In the genomic region with DNA sequence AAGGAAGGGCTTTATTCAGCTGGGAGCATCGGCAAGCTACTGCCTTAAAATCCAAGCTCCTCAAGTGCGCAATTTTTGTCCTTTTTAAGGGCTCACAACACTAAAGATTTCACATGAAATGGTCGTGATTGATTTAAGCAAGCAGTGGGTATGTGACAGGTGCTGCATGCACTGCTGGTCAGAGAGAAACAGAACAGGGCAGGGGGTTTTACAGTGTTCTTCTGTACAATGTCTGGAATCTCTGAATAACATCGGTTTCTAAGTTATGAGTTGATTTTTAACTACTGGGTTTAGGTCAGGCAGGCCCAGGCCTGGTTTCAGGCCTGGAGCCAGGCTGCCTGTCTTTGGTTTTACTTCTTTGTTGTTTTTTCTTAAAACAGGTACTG, we compare ENCODE assay signal across 23 cellular contexts. TPM values are rescaled to one million over a fixed set of nuclear protein-coding genes. Genes with fewer than 3 reads are reported as not detected.
DNase-seq lines count a peak whose midpoint lies in the region; ATAC-seq and TF ChIP-seq lines count a peak whose summit lies in the region.
"Had no signal": no experiment of that assay in that cellular context is flagged by ENCODE, and none has a peak within 500 bp of the region (broad histone marks: within the 10 kb centered on the region; RNA-seq: fewer than 3 reads in every experiment).

No MANE protein-coding gene starts in this region.

- no peaks in the 10 kb centered on the region for H3K36me3 Mint-ChIP-seq in activated naive CD8-positive, alpha-beta T cell treated with anti-CD3 and anti-CD28 coated beads, Interleukin-2, amount 50 U/mL, for 24 hours (ENCODE audit: low read depth)
- H3K36me3 Mint-ChIP-seq: activated naive CD4-positive, alpha-beta T cell treated with anti-CD3 and anti-CD28 coated beads, Interleukin-2, amount 50 U/mL, for 24 hours had no signal

- H3K27me3 ChIP-seq in tibial nerve = no peaks in the 10 kb centered on the region
- H3K27me3 ChIP-seq: BE2C, brain microvascular endothelial cell, esophagus muscularis mucosa, testis had no signal

- H3K9me3 ChIP-seq in tibial nerve = no peaks in the 10 kb centered on the region
- H3K9me3 ChIP-seq: BE2C, esophagus muscularis mucosa, testis had no signal

- DNase-seq in renal cortical epithelial cell (ENCODE audit: low read depth) (peak; percentile 73), NCI-H2196 (lab: John Stamatoyannopoulos, UW; ENCODE audit: unreplicated experiment) (no peak), GDM1 (lab: John Stamatoyannopoulos, UW) (no peak), tibial nerve (ENCODE audit: low spot score in 2 of 2) (no peak)
- no peak for DNase-seq in activated naive CD8-positive, alpha-beta T cell treated with anti-CD3 and anti-CD28 coated beads, Interleukin-2, amount 50 U/mL, for 24 hours
- DNase-seq: activated CD4-positive, alpha-beta T cell treated with anti-CD3 and anti-CD28 coated beads, Interleukin-2, amount 10 ng/mL, durations not matched to agents 24 days and 14 days; activated T-cell treated with anti-CD3 and anti-CD28 coated beads for 4 hours; BE2C; brain microvascular endothelial cell; midbrain; NCI-H1436; NCI-H446; stimulated activated CD8-positive, alpha-beta memory T cell treated with anti-CD3 and anti-CD28 coated beads, Interleukin-4, amount 100 ng/mL, for 48 hours; testis had no signal

- TF ChIP-seq CTCF in tibial nerve (IDR thresholded peaks at IDR 0.05) = no peak

- H3K4me1 ChIP-seq in tibial nerve = no peaks in the 10 kb centered on the region
- H3K4me1 ChIP-seq: BE2C, esophagus muscularis mucosa, testis had no signal

- H3K27ac ChIP-seq in tibial nerve = no peak overlapping the region
- H3K27ac ChIP-seq: brain microvascular endothelial cell, esophagus muscularis mucosa, testis had no signal

- no peak overlapping the region for H3K27ac Mint-ChIP-seq in activated naive CD8-positive, alpha-beta T cell treated with anti-CD3 and anti-CD28 coated beads, Interleukin-2, amount 50 U/mL, for 24 hours
- H3K27ac Mint-ChIP-seq: activated CD4-positive, alpha-beta T cell treated with anti-CD3 and anti-CD28 coated beads, Interleukin-2, amount 10 ng/mL, durations not matched to agents 24 days and 14 days; activated naive CD4-positive, alpha-beta T cell treated with anti-CD3 and anti-CD28 coated beads, Interleukin-2, amount 50 U/mL, for 24 hours; T-helper 2 cell treated with Interferon-gamma antibody and Interleukin-4, amounts not matched to agents 5 μg/mL and 100 μg/mL, for 36 hours had no signal

- H3K4me1 Mint-ChIP-seq in activated naive CD8-positive, alpha-beta T cell treated with anti-CD3 and anti-CD28 coated beads, Interleukin-2, amount 50 U/mL, for 24 hours = no peaks in the 10 kb centered on the region
- H3K4me1 Mint-ChIP-seq: activated CD4-positive, alpha-beta T cell treated with anti-CD3 and anti-CD28 coated beads, Interleukin-2, amount 10 ng/mL, durations not matched to agents 24 days and 14 days; activated naive CD4-positive, alpha-beta T cell treated with anti-CD3 and anti-CD28 coated beads, Interleukin-2, amount 50 U/mL, for 24 hours had no signal

- ATAC-seq in GM18909 (IDR thresholded peaks at IDR 0.05; ENCODE audit: poor library complexity, unreplicated experiment) (peak; percentile 63), HG02642 (IDR thresholded peaks at IDR 0.05; ENCODE audit: poor library complexity, unreplicated experiment) (peak; percentile 55), HG03442 (IDR thresholded peaks at IDR 0.05; ENCODE audit: unreplicated experiment) (peak; percentile 32)
- no peak for ATAC-seq in activated naive CD8-positive, alpha-beta T cell treated with anti-CD3 and anti-CD28 coated beads, Interleukin-2, amount 50 U/mL, for 24 hours
- ATAC-seq: sciatic nerve had no signal

- H3K4me3 Mint-ChIP-seq in activated naive CD8-positive, alpha-beta T cell treated with anti-CD3 and anti-CD28 coated beads, Interleukin-2, amount 50 U/mL, for 24 hours = no peak overlapping the region
- H3K4me3 Mint-ChIP-seq: activated CD4-positive, alpha-beta T cell treated with anti-CD3 and anti-CD28 coated beads, Interleukin-2, amount 10 ng/mL, durations not matched to agents 24 days and 14 days; activated naive CD4-positive, alpha-beta T cell treated with anti-CD3 and anti-CD28 coated beads, Interleukin-2, amount 50 U/mL, for 24 hours; T-helper 2 cell treated with Interferon-gamma antibody and Interleukin-4, amounts not matched to agents 5 μg/mL and 100 μg/mL, for 36 hours had no signal

- no peak for TF ChIP-seq POLR2A in tibial nerve (IDR thresholded peaks at IDR 0.05)

- H3K9me3 Mint-ChIP-seq in activated naive CD8-positive, alpha-beta T cell treated with anti-CD3 and anti-CD28 coated beads, Interleukin-2, amount 50 U/mL, for 24 hours = no peaks in the 10 kb centered on the region
- H3K9me3 Mint-ChIP-seq: activated CD4-positive, alpha-beta T cell treated with anti-CD3 and anti-CD28 coated beads, Interleukin-2, amount 10 ng/mL, durations not matched to agents 24 days and 14 days; activated naive CD4-positive, alpha-beta T cell treated with anti-CD3 and anti-CD28 coated beads, Interleukin-2, amount 50 U/mL, for 24 hours; T-helper 2 cell treated with Interferon-gamma antibody and Interleukin-4, amounts not matched to agents 5 μg/mL and 100 μg/mL, for 36 hours had no signal

- no peak overlapping the region for H3K4me3 ChIP-seq in tibial nerve
- H3K4me3 ChIP-seq: esophagus muscularis mucosa, testis had no signal

- no peaks in the 10 kb centered on the region for H3K27me3 Mint-ChIP-seq in activated naive CD8-positive, alpha-beta T cell treated with anti-CD3 and anti-CD28 coated beads, Interleukin-2, amount 50 U/mL, for 24 hours
- H3K27me3 Mint-ChIP-seq: activated CD4-positive, alpha-beta T cell treated with anti-CD3 and anti-CD28 coated beads, Interleukin-2, amount 10 ng/mL, durations not matched to agents 24 days and 14 days; activated naive CD4-positive, alpha-beta T cell treated with anti-CD3 and anti-CD28 coated beads, Interleukin-2, amount 50 U/mL, for 24 hours had no signal

- no peak for TF ChIP-seq EP300 in tibial nerve (IDR thresholded peaks at IDR 0.05)

- H3K36me3 ChIP-seq in tibial nerve = no peaks in the 10 kb centered on the region
- H3K36me3 ChIP-seq: BE2C, brain microvascular endothelial cell, esophagus muscularis mucosa had no signal

- WGBS in tibial nerve, 2 donors = 84 to 85% methylated on average over 4 of the region's 4 CpGs

RNA-seq across cellular contexts. Expression of gene UGT2B17, which starts 6.0 kb away (rescaled TPM):
- total RNA-seq in renal cortical epithelial cell (0.70 TPM in 1 of 2 replicates, not detected in the other), tibial nerve (not detected)
- total RNA-seq: activated CD4-positive, alpha-beta T cell treated with anti-CD3 and anti-CD28 coated beads, Interleukin-2, amount 10 ng/mL, durations not matched to agents 24 days and 14 days; dermis microvascular lymphatic vessel endothelial cell; esophagus muscularis mucosa; LHCN-M2; sciatic nerve had no signal
